Comparison of ENCODE assay signal across 1 cellular context in genomic region chr10:76544789-76545188, GRCh38.
TF ChIP-seq lines count a peak whose summit lies in the region.

No MANE protein-coding gene starts in this region.

TF ChIP-seq in neural cell, 6 proteins besides CTCF, POLR2A, EP300 and RAD21 (continued from another document):
- TF ChIP-seq REST (IDR thresholded peaks at IDR 0.05; ENCODE audit: borderline replicate concordance) = no peak
